1 cellular context compared by ENCODE assay signal in the genomic region with DNA sequence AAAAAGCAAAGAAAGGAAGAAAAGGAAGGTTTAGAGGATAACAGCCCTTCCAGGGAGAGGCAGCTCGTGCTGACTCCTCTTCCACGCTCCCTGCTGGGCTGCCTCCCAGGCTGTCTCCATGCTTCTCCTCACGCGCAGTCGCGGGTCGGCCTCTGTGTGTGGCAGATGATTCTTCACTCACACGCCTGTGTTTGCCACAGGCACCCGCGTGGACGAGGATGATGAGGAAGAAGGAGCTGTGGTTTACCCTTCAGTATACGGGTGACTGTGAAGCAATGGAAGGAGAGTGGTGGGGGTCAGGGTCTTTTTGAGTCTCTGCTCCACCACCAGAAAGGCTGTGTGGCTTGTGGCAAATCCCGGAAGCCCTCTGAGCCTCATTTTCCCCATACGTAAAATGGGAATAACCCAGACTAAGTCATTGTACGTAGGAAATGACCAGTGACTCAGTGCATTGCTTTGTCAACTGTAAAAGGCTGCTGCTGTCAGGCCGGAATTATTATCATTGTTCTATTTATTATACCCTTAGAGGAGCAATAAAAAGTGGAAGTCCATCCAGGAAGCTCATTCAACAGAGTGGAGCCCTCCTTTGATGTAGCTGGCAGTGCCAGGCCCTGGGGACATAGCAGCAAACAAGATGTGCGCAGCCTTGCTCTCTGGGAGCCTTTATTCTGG.
TF ChIP-seq lines count a peak whose summit lies in the region.

No MANE protein-coding gene starts in this region.

TF ChIP-seq in GM23338, 12 proteins besides CTCF, POLR2A, EP300 and RAD21:
- TF ChIP-seq, protein P1, sequence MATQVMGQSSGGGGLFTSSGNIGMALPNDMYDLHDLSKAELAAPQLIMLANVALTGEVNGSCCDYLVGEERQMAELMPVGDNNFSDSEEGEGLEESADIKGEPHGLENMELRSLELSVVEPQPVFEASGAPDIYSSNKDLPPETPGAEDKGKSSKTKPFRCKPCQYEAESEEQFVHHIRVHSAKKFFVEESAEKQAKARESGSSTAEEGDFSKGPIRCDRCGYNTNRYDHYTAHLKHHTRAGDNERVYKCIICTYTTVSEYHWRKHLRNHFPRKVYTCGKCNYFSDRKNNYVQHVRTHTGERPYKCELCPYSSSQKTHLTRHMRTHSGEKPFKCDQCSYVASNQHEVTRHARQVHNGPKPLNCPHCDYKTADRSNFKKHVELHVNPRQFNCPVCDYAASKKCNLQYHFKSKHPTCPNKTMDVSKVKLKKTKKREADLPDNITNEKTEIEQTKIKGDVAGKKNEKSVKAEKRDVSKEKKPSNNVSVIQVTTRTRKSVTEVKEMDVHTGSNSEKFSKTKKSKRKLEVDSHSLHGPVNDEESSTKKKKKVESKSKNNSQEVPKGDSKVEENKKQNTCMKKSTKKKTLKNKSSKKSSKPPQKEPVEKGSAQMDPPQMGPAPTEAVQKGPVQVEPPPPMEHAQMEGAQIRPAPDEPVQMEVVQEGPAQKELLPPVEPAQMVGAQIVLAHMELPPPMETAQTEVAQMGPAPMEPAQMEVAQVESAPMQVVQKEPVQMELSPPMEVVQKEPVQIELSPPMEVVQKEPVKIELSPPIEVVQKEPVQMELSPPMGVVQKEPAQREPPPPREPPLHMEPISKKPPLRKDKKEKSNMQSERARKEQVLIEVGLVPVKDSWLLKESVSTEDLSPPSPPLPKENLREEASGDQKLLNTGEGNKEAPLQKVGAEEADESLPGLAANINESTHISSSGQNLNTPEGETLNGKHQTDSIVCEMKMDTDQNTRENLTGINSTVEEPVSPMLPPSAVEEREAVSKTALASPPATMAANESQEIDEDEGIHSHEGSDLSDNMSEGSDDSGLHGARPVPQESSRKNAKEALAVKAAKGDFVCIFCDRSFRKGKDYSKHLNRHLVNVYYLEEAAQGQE (IDR thresholded peaks at IDR 0.05; ENCODE audit: unreplicated experiment) = no peak
- TF ChIP-seq EZH2phosphoT487 (IDR thresholded peaks at IDR 0.05; ENCODE audit: unreplicated experiment) (no peak), ZNF114 (CRISPR knock-in tag; IDR thresholded peaks at IDR 0.05) (no peak), JUNB (IDR thresholded peaks at IDR 0.05; ENCODE audit: unreplicated experiment) (no peak), STAT1 (IDR thresholded peaks at IDR 0.05; ENCODE audit: unreplicated experiment) (no peak), CREB1 (CRISPR knock-in tag; IDR thresholded peaks at IDR 0.05; ENCODE audit: low read depth) (no peak), ZNF331 (CRISPR knock-in tag; IDR thresholded peaks at IDR 0.05; ENCODE audit: low read depth) (no peak), EZH2 (IDR thresholded peaks at IDR 0.05; ENCODE audit: low read depth, unreplicated experiment) (no peak), NANOG (IDR thresholded peaks at IDR 0.05; ENCODE audit: borderline replicate concordance) (no peak), POLR2AphosphoS5 (IDR thresholded peaks at IDR 0.05; ENCODE audit: low read depth) (no peak)
- TF ChIP-seq, protein P2, sequence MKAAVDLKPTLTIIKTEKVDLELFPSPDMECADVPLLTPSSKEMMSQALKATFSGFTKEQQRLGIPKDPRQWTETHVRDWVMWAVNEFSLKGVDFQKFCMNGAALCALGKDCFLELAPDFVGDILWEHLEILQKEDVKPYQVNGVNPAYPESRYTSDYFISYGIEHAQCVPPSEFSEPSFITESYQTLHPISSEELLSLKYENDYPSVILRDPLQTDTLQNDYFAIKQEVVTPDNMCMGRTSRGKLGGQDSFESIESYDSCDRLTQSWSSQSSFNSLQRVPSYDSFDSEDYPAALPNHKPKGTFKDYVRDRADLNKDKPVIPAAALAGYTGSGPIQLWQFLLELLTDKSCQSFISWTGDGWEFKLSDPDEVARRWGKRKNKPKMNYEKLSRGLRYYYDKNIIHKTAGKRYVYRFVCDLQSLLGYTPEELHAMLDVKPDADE (IDR thresholded peaks at IDR 0.05) = no peak
- TF ChIP-seq, protein P3, sequence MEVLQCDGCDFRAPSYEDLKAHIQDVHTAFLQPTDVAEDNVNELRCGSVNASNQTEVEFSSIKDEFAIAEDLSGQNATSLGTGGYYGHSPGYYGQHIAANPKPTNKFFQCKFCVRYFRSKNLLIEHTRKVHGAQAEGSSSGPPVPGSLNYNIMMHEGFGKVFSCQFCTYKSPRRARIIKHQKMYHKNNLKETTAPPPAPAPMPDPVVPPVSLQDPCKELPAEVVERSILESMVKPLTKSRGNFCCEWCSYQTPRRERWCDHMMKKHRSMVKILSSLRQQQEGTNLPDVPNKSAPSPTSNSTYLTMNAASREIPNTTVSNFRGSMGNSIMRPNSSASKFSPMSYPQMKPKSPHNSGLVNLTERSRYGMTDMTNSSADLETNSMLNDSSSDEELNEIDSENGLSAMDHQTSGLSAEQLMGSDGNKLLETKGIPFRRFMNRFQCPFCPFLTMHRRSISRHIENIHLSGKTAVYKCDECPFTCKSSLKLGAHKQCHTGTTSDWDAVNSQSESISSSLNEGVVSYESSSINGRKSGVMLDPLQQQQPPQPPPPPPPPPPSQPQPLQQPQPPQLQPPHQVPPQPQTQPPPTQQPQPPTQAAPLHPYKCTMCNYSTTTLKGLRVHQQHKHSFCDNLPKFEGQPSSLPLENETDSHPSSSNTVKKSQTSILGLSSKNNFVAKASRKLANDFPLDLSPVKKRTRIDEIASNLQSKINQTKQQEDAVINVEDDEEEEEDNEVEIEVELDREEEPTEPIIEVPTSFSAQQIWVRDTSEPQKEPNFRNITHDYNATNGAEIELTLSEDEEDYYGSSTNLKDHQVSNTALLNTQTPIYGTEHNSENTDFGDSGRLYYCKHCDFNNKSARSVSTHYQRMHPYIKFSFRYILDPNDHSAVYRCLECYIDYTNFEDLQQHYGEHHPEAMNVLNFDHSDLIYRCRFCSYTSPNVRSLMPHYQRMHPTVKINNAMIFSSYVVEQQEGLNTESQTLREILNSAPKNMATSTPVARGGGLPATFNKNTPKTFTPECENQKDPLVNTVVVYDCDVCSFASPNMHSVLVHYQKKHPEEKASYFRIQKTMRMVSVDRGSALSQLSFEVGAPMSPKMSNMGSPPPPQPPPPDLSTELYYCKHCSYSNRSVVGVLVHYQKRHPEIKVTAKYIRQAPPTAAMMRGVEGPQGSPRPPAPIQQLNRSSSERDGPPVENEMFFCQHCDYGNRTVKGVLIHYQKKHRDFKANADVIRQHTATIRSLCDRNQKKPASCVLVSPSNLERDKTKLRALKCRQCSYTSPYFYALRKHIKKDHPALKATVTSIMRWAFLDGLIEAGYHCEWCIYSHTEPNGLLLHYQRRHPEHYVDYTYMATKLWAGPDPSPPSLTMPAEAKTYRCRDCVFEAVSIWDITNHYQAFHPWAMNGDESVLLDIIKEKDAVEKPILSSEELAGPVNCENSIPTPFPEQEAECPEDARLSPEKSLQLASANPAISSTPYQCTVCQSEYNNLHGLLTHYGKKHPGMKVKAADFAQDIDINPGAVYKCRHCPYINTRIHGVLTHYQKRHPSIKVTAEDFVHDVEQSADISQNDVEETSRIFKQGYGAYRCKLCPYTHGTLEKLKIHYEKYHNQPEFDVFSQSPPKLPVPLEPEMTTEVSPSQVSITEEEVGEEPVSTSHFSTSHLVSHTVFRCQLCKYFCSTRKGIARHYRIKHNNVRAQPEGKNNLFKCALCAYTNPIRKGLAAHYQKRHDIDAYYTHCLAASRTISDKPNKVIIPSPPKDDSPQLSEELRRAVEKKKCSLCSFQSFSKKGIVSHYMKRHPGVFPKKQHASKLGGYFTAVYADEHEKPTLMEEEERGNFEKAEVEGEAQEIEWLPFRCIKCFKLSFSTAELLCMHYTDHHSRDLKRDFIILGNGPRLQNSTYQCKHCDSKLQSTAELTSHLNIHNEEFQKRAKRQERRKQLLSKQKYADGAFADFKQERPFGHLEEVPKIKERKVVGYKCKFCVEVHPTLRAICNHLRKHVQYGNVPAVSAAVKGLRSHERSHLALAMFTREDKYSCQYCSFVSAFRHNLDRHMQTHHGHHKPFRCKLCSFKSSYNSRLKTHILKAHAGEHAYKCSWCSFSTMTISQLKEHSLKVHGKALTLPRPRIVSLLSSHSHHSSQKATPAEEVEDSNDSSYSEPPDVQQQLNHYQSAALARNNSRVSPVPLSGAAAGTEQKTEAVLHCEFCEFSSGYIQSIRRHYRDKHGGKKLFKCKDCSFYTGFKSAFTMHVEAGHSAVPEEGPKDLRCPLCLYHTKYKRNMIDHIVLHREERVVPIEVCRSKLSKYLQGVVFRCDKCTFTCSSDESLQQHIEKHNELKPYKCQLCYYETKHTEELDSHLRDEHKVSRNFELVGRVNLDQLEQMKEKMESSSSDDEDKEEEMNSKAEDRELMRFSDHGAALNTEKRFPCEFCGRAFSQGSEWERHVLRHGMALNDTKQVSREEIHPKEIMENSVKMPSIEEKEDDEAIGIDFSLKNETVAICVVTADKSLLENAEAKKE (CRISPR knock-in tag; IDR thresholded peaks at IDR 0.05) = no peak
